Comparison of ENCODE assay signal across 26 cellular contexts in the genomic region with DNA sequence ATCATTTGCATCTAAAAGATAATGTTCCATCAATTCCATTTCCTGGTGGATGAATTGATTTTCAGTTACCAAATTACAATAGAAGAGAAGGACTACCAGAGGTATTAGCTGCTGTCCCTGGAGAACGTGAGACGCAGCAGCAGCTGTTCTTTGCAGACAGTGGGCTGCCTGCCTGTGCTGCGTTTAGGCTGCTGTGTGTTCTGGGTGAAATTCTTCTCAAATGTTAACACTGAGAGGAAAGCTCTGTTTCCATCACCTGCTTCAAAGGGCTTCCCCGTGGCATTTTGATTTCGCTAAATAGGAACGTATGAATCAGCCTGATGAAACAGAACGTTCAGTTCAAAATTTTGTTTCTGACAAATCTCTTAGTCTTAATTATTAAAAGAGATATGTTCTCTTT.
"Had no signal": no experiment of that assay in that cellular context is flagged by ENCODE, and none has a peak within 500 bp of the region (broad histone marks: within the 10 kb centered on the region; RNA-seq: fewer than 3 reads in every experiment).

No MANE protein-coding gene starts in this region.

- DNase-seq: activated CD4-positive, alpha-beta T cell treated with anti-CD3 and anti-CD28 coated beads, Interleukin-2, amount 50 U/mL, for 4 hours; activated CD8-positive, alpha-beta memory T cell treated with anti-CD3 and anti-CD28 coated beads, Interleukin-2, amount 50 U/mL, for 48 hours; activated naive CD4-positive, alpha-beta T cell; activated naive CD8-positive, alpha-beta T cell treated with anti-CD3 and anti-CD28 coated beads for 36 hours; activated T-cell treated with anti-CD3 and anti-CD28 coated beads, Interleukin-2, amount 50 U/mL, for 4 hours; colonic mucosa; dorsolateral prefrontal cortex; effector memory CD8-positive, alpha-beta T cell; heart right ventricle; islet precursor cell; left cardiac atrium; nephron progenitor cell; occipital lobe; sigmoid colon; stimulated activated CD4-positive, alpha-beta T cell treated with anti-CD3 and anti-CD28 coated beads, Interleukin-4, amount 100 ng/mL, for 4 hours; stimulated activated naive CD8-positive, alpha-beta T cell treated with anti-CD3 and anti-CD28 coated beads, Interleukin-15, Interleukin-2, amounts not matched to agents 100 U/mL and 50 U/mL, for 24 hours; T-helper 9 cell; thyroid gland had no signal

- H3K36me3 ChIP-seq: breast epithelium, colonic mucosa, heart right ventricle, sigmoid colon, thyroid gland had no signal

- FAIRE-seq: astrocyte, endothelial cell of umbilical vein, frontal cortex had no signal

- H3K27me3 Mint-ChIP-seq: activated naive CD8-positive, alpha-beta T cell treated with anti-CD3 and anti-CD28 coated beads for 36 hours; effector memory CD8-positive, alpha-beta T cell; memory B cell had no signal

- H3K4me3 Mint-ChIP-seq: activated naive CD8-positive, alpha-beta T cell treated with anti-CD3 and anti-CD28 coated beads for 36 hours; activated T-cell treated with anti-CD3 and anti-CD28 coated beads, Interleukin-2, amount 50 U/mL, for 4 hours; effector memory CD8-positive, alpha-beta T cell; memory B cell; nephron progenitor cell; WTC11 had no signal

- H3K9me3 Mint-ChIP-seq: activated T-cell treated with anti-CD3 and anti-CD28 coated beads, Interleukin-2, amount 50 U/mL, for 4 hours had no signal

- H3K27ac ChIP-seq: breast epithelium, colonic mucosa, heart right ventricle, sigmoid colon, thyroid gland had no signal

- ATAC-seq: activated T-cell treated with anti-CD3 and anti-CD28 coated beads, Interleukin-2, amount 50 U/mL, for 4 hours; effector memory CD8-positive, alpha-beta T cell; esophagus mucosa; heart right ventricle; left cardiac atrium; stimulated activated naive CD8-positive, alpha-beta T cell treated with anti-CD3 and anti-CD28 coated beads, Interleukin-15, Interleukin-2, amounts not matched to agents 100 U/mL and 50 U/mL, for 24 hours; WTC11 had no signal

- H3K9me3 ChIP-seq: breast epithelium, colonic mucosa, sigmoid colon, thyroid gland had no signal

- H3K36me3 Mint-ChIP-seq: activated naive CD8-positive, alpha-beta T cell treated with anti-CD3 and anti-CD28 coated beads for 36 hours; memory B cell had no signal

- H3K4me1 Mint-ChIP-seq: activated naive CD8-positive, alpha-beta T cell treated with anti-CD3 and anti-CD28 coated beads for 36 hours; memory B cell; nephron progenitor cell; WTC11 had no signal

- H3K4me3 ChIP-seq: breast epithelium, colonic mucosa, heart right ventricle, sigmoid colon, thyroid gland had no signal

- H3K27ac Mint-ChIP-seq: activated naive CD8-positive, alpha-beta T cell treated with anti-CD3 and anti-CD28 coated beads for 36 hours; activated T-helper 2 cell treated with anti-CD3 and anti-CD28 coated beads, Interferon-gamma antibody, Interleukin-2, Interleukin-4, amounts not matched to agents 10 μg/mL and 5 μg/mL and 100 μg/mL, durations not matched to agents 14 hours and 24 hours and 36 hours; effector memory CD8-positive, alpha-beta T cell; memory B cell; nephron progenitor cell; WTC11 had no signal

- H3K4me1 ChIP-seq: breast epithelium, colonic mucosa, heart right ventricle, sigmoid colon had no signal

- H3K27me3 ChIP-seq: breast epithelium, colonic mucosa, dorsolateral prefrontal cortex, heart right ventricle, sigmoid colon, thyroid gland had no signal
